Comparison of ENCODE assay signal across 8 cellular contexts in the genomic region with DNA sequence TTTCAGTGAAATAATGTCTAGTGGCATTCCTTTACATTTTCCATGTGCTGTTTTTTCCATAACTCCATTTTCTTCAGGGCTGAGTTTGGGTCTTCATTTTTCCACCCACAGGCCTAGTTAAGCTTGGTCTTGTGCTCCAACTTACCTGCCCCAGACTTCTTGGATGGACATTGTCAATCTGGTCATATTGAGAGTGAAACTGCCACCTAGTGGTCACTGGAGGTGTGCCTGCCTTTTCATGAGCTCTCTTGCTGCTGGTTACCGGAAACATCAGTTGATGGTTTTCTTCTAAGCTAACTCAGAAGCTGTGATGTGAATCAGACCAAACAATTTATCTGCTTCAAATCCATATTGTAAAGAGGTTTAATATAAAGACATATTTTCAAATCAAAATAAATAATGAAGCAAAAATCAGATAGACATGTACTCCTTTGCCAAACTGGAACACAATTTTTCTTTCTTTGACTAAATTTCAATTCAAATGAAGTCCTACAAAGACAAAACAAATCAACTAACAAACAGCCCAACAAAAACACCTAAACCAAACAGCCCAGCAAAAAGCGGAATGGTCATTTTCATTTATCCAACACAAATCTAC.
DNase-seq lines count a peak whose midpoint lies in the region; ATAC-seq and TF ChIP-seq lines count a peak whose summit lies in the region.

No MANE protein-coding gene starts in this region.

- H3K36me3 Mint-ChIP-seq in Caco-2 (ENCODE audit: insufficient read depth, unreplicated experiment) (no peaks in the 10 kb centered on the region), glutamatergic neuron (ENCODE audit: unreplicated experiment) (no peaks in the 10 kb centered on the region)
- no peaks in the 10 kb centered on the region for H3K36me3 Mint-ChIP-seq in activated naive CD4-positive, alpha-beta T cell treated with anti-CD3 and anti-CD28 coated beads for 36 hours (ENCODE audit: low read depth)

- H3K9me3 Mint-ChIP-seq in Caco-2 (ENCODE audit: unreplicated experiment): no peaks in the 10 kb centered on the region
- H3K9me3 Mint-ChIP-seq in activated naive CD4-positive, alpha-beta T cell treated with anti-CD3 and anti-CD28 coated beads for 36 hours: no peaks in the 10 kb centered on the region
- H3K9me3 Mint-ChIP-seq in glutamatergic neuron (ENCODE audit: unreplicated experiment): no peaks in the 10 kb centered on the region

- no peak overlapping the region for H3K27ac Mint-ChIP-seq in Caco-2 (ENCODE audit: unreplicated experiment)
- H3K27ac Mint-ChIP-seq in activated naive CD4-positive, alpha-beta T cell treated with anti-CD3 and anti-CD28 coated beads for 36 hours: peak overlapping the region; percentile 41
- no peak overlapping the region for H3K27ac Mint-ChIP-seq in glutamatergic neuron (ENCODE audit: unreplicated experiment)

- ATAC-seq in GM19395 (IDR thresholded peaks at IDR 0.05; ENCODE audit: unreplicated experiment): peak; percentile 71
- ATAC-seq in GM21786 (IDR thresholded peaks at IDR 0.05; ENCODE audit: unreplicated experiment): no peak

- H3K4me3 ChIP-seq in Caco-2 (ENCODE audit: low read depth, low read length) (no peak overlapping the region), SJCRH30 (no peak overlapping the region)

- no peak overlapping the region for H3K27ac ChIP-seq in SJCRH30

- TF ChIP-seq CTCF in Caco-2 (IDR thresholded peaks at IDR 0.05; ENCODE audit: insufficient read depth in 1 of 2, low read depth in 1 of 2, low read length in 1 of 2, severe bottlenecking in 1 of 2, unreplicated experiment in 1 of 2) (peak; percentile 71 to 72), glutamatergic neuron (IDR thresholded peaks at IDR 0.05; ENCODE audit: partially characterized antibody, unreplicated experiment) (peak; percentile 92)

- POLR2A ChIA-PET in Caco-2 (lab: Charles Lee): no interaction called here

- peaks cover 3% of the 10 kb centered on the region; the same call in 1 of the 2 replicates for H3K9me3 ChIP-seq in Caco-2
- H3K9me3 ChIP-seq in SJCRH30 (replicated peaks): no peaks in the 10 kb centered on the region

- no TSS peak for BruUV-seq in Caco-2 (replicated peaks; lab: Mats Ljungman, UMichigan)

- H3K27me3 ChIP-seq in Caco-2 (replicated peaks; ENCODE audit: control insufficient read depth, insufficient read depth, low read length) (no peaks in the 10 kb centered on the region), SJCRH30 (no peaks in the 10 kb centered on the region)

- H3K36me3 ChIP-seq in Caco-2 (ENCODE audit: control insufficient read depth, insufficient read depth, low read length) (no peaks in the 10 kb centered on the region), SJCRH30 (no peaks in the 10 kb centered on the region)

- CTCF ChIA-PET in Caco-2 (lab: Charles Lee): interaction anchor here (0.5 to 1.7 kb wide), 13 partner anchors 9 to 625 kb away, joined by 3 to 9 read pairs (median 3); partner anchors contain the start of gene FAM98B
- CTCF ChIA-PET in activated naive CD4-positive, alpha-beta T cell treated with anti-CD3 and anti-CD28 coated beads for 36 hours (lab: Charles Lee): interaction anchor here (0.6 to 18.3 kb wide), 48 partner anchors 8 to 969 kb away, joined by 3 to 352 read pairs (median 5); partner anchors contain the start of genes FAM98B and RASGRP1

- intact Hi-C loops in Caco-2 (cut with micrococcal nuclease; ENCODE audit: unreplicated experiment): loop anchor here (5.0 to 10.0 kb wide), 2 partner anchors 455 to 702 kb away; no protein-coding TSS in a partner anchor
- intact Hi-C loops in activated naive CD4-positive, alpha-beta T cell treated with anti-CD3 and anti-CD28 coated beads for 36 hours (cut with micrococcal nuclease): loop anchor here (1.0 to 10.0 kb wide), 4 partner anchors 225 to 725 kb away; no protein-coding TSS in a partner anchor

- peaks cover 23% of the 10 kb centered on the region for H3K4me1 ChIP-seq in Caco-2
- H3K4me1 ChIP-seq in SJCRH30: peaks cover 13% of the 10 kb centered on the region

- peak; percentile 62 to 64 for DNase-seq in Caco-2
- peak; percentile 37 for DNase-seq in HuH-7 (ENCODE audit: low spot score)
- peak; percentile 54 to 74 for DNase-seq in SJCRH30
- peak; percentile 83 for DNase-seq in activated naive CD4-positive, alpha-beta T cell treated with anti-CD3 and anti-CD28 coated beads for 36 hours
- peak; percentile 66 for DNase-seq in glutamatergic neuron
- DNase-seq in renal cortical epithelial cell (ENCODE audit: low read depth): peak; percentile 74

- peaks cover 31% of the 10 kb centered on the region for H3K4me1 Mint-ChIP-seq in Caco-2 (ENCODE audit: low read depth, unreplicated experiment)
- peaks cover 47% of the 10 kb centered on the region for H3K4me1 Mint-ChIP-seq in activated naive CD4-positive, alpha-beta T cell treated with anti-CD3 and anti-CD28 coated beads for 36 hours (ENCODE audit: low read depth)
- H3K4me1 Mint-ChIP-seq in glutamatergic neuron (ENCODE audit: low read depth, unreplicated experiment): no peaks in the 10 kb centered on the region

- H3K4me3 Mint-ChIP-seq in Caco-2 (ENCODE audit: unreplicated experiment) (no peak overlapping the region), glutamatergic neuron (ENCODE audit: unreplicated experiment) (no peak overlapping the region)
- H3K4me3 Mint-ChIP-seq in activated naive CD4-positive, alpha-beta T cell treated with anti-CD3 and anti-CD28 coated beads for 36 hours: no peak overlapping the region

- H3K27me3 Mint-ChIP-seq in Caco-2 (ENCODE audit: insufficient read depth, unreplicated experiment): no peaks in the 10 kb centered on the region
- no peaks in the 10 kb centered on the region for H3K27me3 Mint-ChIP-seq in activated naive CD4-positive, alpha-beta T cell treated with anti-CD3 and anti-CD28 coated beads for 36 hours (ENCODE audit: low read depth)
- H3K27me3 Mint-ChIP-seq in glutamatergic neuron (ENCODE audit: unreplicated experiment): no peaks in the 10 kb centered on the region
